In the genomic region with DNA sequence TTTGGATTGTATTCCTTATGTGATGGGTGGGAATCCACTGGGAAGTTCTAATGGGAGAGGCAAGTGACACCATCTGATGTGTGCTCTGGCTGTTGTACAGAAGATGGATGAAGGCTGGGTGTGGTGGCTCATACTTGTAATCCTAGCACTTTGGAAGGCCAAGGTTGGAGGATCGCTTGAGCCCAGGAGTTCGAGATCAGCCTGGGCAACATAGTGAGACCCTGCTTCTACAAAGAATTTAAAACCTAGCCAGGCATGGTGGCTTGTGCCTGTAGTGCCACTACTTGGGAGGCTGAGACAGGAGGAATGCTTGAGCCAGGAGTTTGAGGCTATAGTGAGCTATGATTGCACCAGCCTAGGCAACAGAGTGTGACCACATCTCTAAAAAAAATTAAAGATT, we compare ENCODE assay signal across 24 cellular contexts. TPM values are rescaled to one million over a fixed set of nuclear protein-coding genes. Genes with fewer than 3 reads are reported as not detected.
DNase-seq lines count a peak whose midpoint lies in the region; ATAC-seq and TF ChIP-seq lines count a peak whose summit lies in the region.
"Had no signal": no experiment of that assay in that cellular context is flagged by ENCODE, and none has a peak within 500 bp of the region (broad histone marks: within the 10 kb centered on the region; RNA-seq: fewer than 3 reads in every experiment).

No MANE protein-coding gene starts in this region.

- H2BK120ac ChIP-seq in mesenchymal stem cell (ENCODE audit: low read depth, low read length): no peak overlapping the region

- H3K23ac ChIP-seq in mesenchymal stem cell (ENCODE audit: low read length in 2 of 2): no peak overlapping the region

- H3K4me1 Mint-ChIP-seq in WTC11: peaks cover 17% of the 10 kb centered on the region

- peaks cover 43% of the 10 kb centered on the region for H3K4me1 ChIP-seq in Karpas-422 (ENCODE audit: low read length)
- peaks cover 2% of the 10 kb centered on the region for H3K4me1 ChIP-seq in mesenchymal stem cell (ENCODE audit: control insufficient read depth, insufficient read depth, low read depth, low read length)
- H3K4me1 ChIP-seq: BE2C had no signal

- POLR2A ChIA-PET in WTC11 (lab: Charles Lee): no interaction called here

- H3K79me2 ChIP-seq in Karpas-422 (ENCODE audit: low read length): peaks cover 43% of the 10 kb centered on the region

- H3K79me1 ChIP-seq in mesenchymal stem cell (replicated peaks; ENCODE audit: low read length, poor library complexity, severe bottlenecking): no peaks in the 10 kb centered on the region

- no peaks in the 10 kb centered on the region for H3K9me2 ChIP-seq in Karpas-422 (replicated peaks; ENCODE audit: insufficient read depth, low read length)

- WGBS in mesenchymal stem cell: 100% methylated on average over 2 of the region's 2 CpGs

- H3K14ac ChIP-seq in mesenchymal stem cell (ENCODE audit: low read length in 2 of 2): no peak overlapping the region

- H3K9me3 ChIP-seq in Karpas-422 (ENCODE audit: low read length) (no peaks in the 10 kb centered on the region), mesenchymal stem cell (ENCODE audit: control insufficient read depth, low read length) (peaks cover 19% of the 10 kb centered on the region)
- H3K9me3 ChIP-seq: BE2C, BLaER1 had no signal

- H2BK15ac ChIP-seq in mesenchymal stem cell (ENCODE audit: low read depth, poor library complexity, severe bottlenecking): peak overlapping the region; percentile 6

- H2BK5ac ChIP-seq in mesenchymal stem cell (ENCODE audit: low read depth, low read length, poor library complexity, severe bottlenecking): no peak overlapping the region

- no peak overlapping the region for H3K4me3 ChIP-seq in Karpas-422 (ENCODE audit: low read length)
- no peak overlapping the region for H3K4me3 ChIP-seq in mesenchymal stem cell (ENCODE audit: insufficient read depth in 1 of 2, low read depth in 1 of 2, low read length in 2 of 2)
- H3K4me3 ChIP-seq: BLaER1, GM12878 had no signal

- H2AFZ ChIP-seq in Karpas-422 (ENCODE audit: low read length) (no peak overlapping the region), mesenchymal stem cell (ENCODE audit: low read depth, low read length) (no peak overlapping the region)

- H3K9ac ChIP-seq in Karpas-422 (ENCODE audit: low read length) (no peak overlapping the region), mesenchymal stem cell (ENCODE audit: low read length) (no peak overlapping the region)
- H3K9ac ChIP-seq: BLaER1 had no signal

- H3K27ac Mint-ChIP-seq in WTC11: no peak overlapping the region
- H3K27ac Mint-ChIP-seq: CD14-positive monocyte; CD4-positive, alpha-beta memory T cell; CD4-positive, CD25-positive, alpha-beta regulatory T cell had no signal

- peaks cover 5% of the 10 kb centered on the region for H3K36me3 Mint-ChIP-seq in WTC11
- H3K36me3 Mint-ChIP-seq: CD14-positive monocyte; CD4-positive, alpha-beta memory T cell; CD4-positive, CD25-positive, alpha-beta regulatory T cell; CD8-positive, alpha-beta memory T cell had no signal

- no peaks in the 10 kb centered on the region for H3K27me3 ChIP-seq in Karpas-422 (ENCODE audit: low read length)
- H3K27me3 ChIP-seq in mesenchymal stem cell (ENCODE audit: control insufficient read depth in 1 of 2, insufficient read depth in 1 of 2, low read length in 2 of 2): no peaks in the 10 kb centered on the region
- H3K27me3 ChIP-seq: BE2C, BLaER1 had no signal

- H3K36me3 ChIP-seq in Karpas-422 (ENCODE audit: insufficient read depth, low read length) (no peaks in the 10 kb centered on the region), mesenchymal stem cell (ENCODE audit: control insufficient read depth in 1 of 2, insufficient read depth in 2 of 2, low read depth in 1 of 2, low read length in 2 of 2) (no peaks in the 10 kb centered on the region)
- H3K36me3 ChIP-seq: BE2C had no signal

- CTCF ChIA-PET in WTC11 (lab: Charles Lee): interaction anchor here (1.1 kb wide), 1 partner anchor 11 kb away, joined by 4 read pairs; a partner anchor contains a TSS

- H3K27ac ChIP-seq in Karpas-422 (ENCODE audit: low read length) (peak overlapping the region; percentile 15; the same call in 1 of the 2 replicates), mesenchymal stem cell (ENCODE audit: low read length, poor library complexity, severe bottlenecking) (no peak overlapping the region)
- H3K27ac ChIP-seq: BLaER1 had no signal

- H3K4me2 ChIP-seq in Karpas-422 (ENCODE audit: low read depth, low read length, poor library complexity, severe bottlenecking): no peak overlapping the region
- no peak overlapping the region for H3K4me2 ChIP-seq in mesenchymal stem cell (ENCODE audit: low read length, poor library complexity, severe bottlenecking)
- H3K4me2 ChIP-seq: BLaER1 had no signal

- no peak overlapping the region for H4K8ac ChIP-seq in mesenchymal stem cell (ENCODE audit: low read length)

- TF ChIP-seq CTCF in WTC11 (IDR thresholded peaks at IDR 0.05): no peak

- no peak for ATAC-seq in WTC11
- ATAC-seq: GM12878 had no signal

- H4K91ac ChIP-seq in mesenchymal stem cell (ENCODE audit: low read length): no peak overlapping the region

- H3K18ac ChIP-seq in mesenchymal stem cell (ENCODE audit: low read depth in 1 of 2, low read length in 2 of 2): no peak overlapping the region

- no peak overlapping the region for H3K4ac ChIP-seq in mesenchymal stem cell (ENCODE audit: low read depth in 1 of 2, low read length in 2 of 2)

- H3K9me3 Mint-ChIP-seq in WTC11: peaks cover 6% of the 10 kb centered on the region
- H3K9me3 Mint-ChIP-seq: CD4-positive, CD25-positive, alpha-beta regulatory T cell; CD8-positive, alpha-beta memory T cell had no signal

- H4K20me1 ChIP-seq in Karpas-422 (ENCODE audit: insufficient read depth, low read depth, low read length): no peaks in the 10 kb centered on the region

- H3K4me3 Mint-ChIP-seq in WTC11: no peak overlapping the region
- H3K4me3 Mint-ChIP-seq: CD14-positive monocyte; CD4-positive, CD25-positive, alpha-beta regulatory T cell; CD8-positive, alpha-beta memory T cell had no signal

- no peaks in the 10 kb centered on the region for H3K27me3 Mint-ChIP-seq in WTC11 (ENCODE audit: low read depth)

- DNase-seq in Karpas-422 (no peak), WTC11 (ENCODE audit: low spot score) (no peak), mesenchymal stem cell (no peak), NCI-H1436 (lab: John Stamatoyannopoulos, UW) (no peak), GM19238 (ENCODE audit: insufficient read length, low spot score) (no peak)
- DNase-seq in stimulated activated CD4-positive, alpha-beta T cell treated with anti-CD3 and anti-CD28 coated beads, Interleukin-4, amount 100 ng/mL, for 24 hours: no peak
- DNase-seq: 8988T; ACHN; BE2C; C1 segment of cervical spinal cord; CD4-positive, alpha-beta memory T cell; CD4-positive, CD25-positive, alpha-beta regulatory T cell; CD8-positive, alpha-beta memory T cell; COR-L47; DMS 273 treated with DMSO at 0.1 percent for 48 hours; DMS153; DMS53; DMS79; DND-41; EL; GDM1 had no signal

- no peak overlapping the region for H2AK5ac ChIP-seq in mesenchymal stem cell (ENCODE audit: low read length, severe bottlenecking)

- H2BK12ac ChIP-seq in mesenchymal stem cell (ENCODE audit: low read length in 2 of 2): no peak overlapping the region

TF ChIP-seq in WTC11, 78 proteins besides CTCF, POLR2A, EP300 and RAD21:
- TF ChIP-seq SMAD4 (CRISPR knock-in tag; IDR thresholded peaks at IDR 0.05): no peak
- TF ChIP-seq ZNF121 (CRISPR knock-in tag; IDR thresholded peaks at IDR 0.05): peak; percentile 75; the same call in 1 of the 2 replicates
- no peak for TF ChIP-seq ELF4 (CRISPR knock-in tag; IDR thresholded peaks at IDR 0.05; ENCODE audit: low read depth)
- TF ChIP-seq NR2C2 (CRISPR knock-in tag; IDR thresholded peaks at IDR 0.05): no peak

RNA-seq across cellular contexts. Expression of a gene that starts 10.6 kb away (rescaled TPM):
- 82.9 and 124 TPM in 2 replicates for total RNA-seq in Karpas-422 (2014; rRNA removed; shearing (Covaris generic); ENCODE audit: low replicate concordance)
- total RNA-seq in WTC11 (2021): 235 to 275 TPM (median 247 TPM) in 3 replicates
- 25.6 TPM for polyA plus RNA-seq in mesenchymal stem cell (2013, experiment 1 of 2)
- polyA plus RNA-seq in mesenchymal stem cell (2013, experiment 2 of 2): 26.1 TPM
